In genomic region chrX:47222776-47223350, GRCh38 we compare ENCODE assay signal across 21 cellular contexts.
"Had no signal": no experiment of that assay in that cellular context is flagged by ENCODE, and none has a peak within 500 bp of the region (broad histone marks: within the 10 kb centered on the region; RNA-seq: fewer than 3 reads in every experiment).

No MANE protein-coding gene starts in this region.

- H3K27me3 Mint-ChIP-seq: activated CD4-positive, alpha-beta T cell treated with anti-CD3 and anti-CD28 coated beads, Interleukin-2, amount 10 ng/mL, durations not matched to agents 24 days and 14 days; activated CD8-positive, alpha-beta T cell treated with anti-CD3 and anti-CD28 coated beads for 36 hours; activated naive CD4-positive, alpha-beta T cell treated with anti-CD3 and anti-CD28 coated beads, Interleukin-2, amount 10 ng/mL, durations not matched to agents 7 days and 5 days; activated T-cell treated with anti-CD3 and anti-CD28 coated beads, Interleukin-2, amount 50 U/mL, for 24 hours; memory B cell; naive thymus-derived CD8-positive, alpha-beta T cell; progenitor cell of endocrine pancreas had no signal

- ATAC-seq: activated CD8-positive, alpha-beta T cell treated with anti-CD3 and anti-CD28 coated beads for 36 hours; esophagus mucosa; gastrocnemius medialis; naive thymus-derived CD8-positive, alpha-beta T cell had no signal

- H3K27ac Mint-ChIP-seq: activated CD8-positive, alpha-beta T cell treated with anti-CD3 and anti-CD28 coated beads for 36 hours; activated naive CD4-positive, alpha-beta T cell treated with anti-CD3 and anti-CD28 coated beads, Interleukin-2, amount 10 ng/mL, durations not matched to agents 7 days and 5 days; memory B cell had no signal

- H3K9me3 ChIP-seq: breast epithelium, gastrocnemius medialis, right atrium auricular region, tibial artery, vagina had no signal

- H3K9me3 Mint-ChIP-seq: activated CD4-positive, alpha-beta T cell treated with anti-CD3 and anti-CD28 coated beads, Interleukin-2, amount 10 ng/mL, durations not matched to agents 24 days and 14 days; activated CD8-positive, alpha-beta T cell treated with anti-CD3 and anti-CD28 coated beads for 36 hours; activated naive CD4-positive, alpha-beta T cell treated with anti-CD3 and anti-CD28 coated beads, Interleukin-2, amount 10 ng/mL, durations not matched to agents 7 days and 5 days; activated T-cell treated with anti-CD3 and anti-CD28 coated beads, Interleukin-2, amount 50 U/mL, for 24 hours; memory B cell; naive thymus-derived CD8-positive, alpha-beta T cell had no signal

- H3K27me3 ChIP-seq: gastrocnemius medialis, right atrium auricular region, tibial artery, vagina had no signal

- DNase-seq: activated CD4-positive, alpha-beta T cell treated with anti-CD3 and anti-CD28 coated beads, Interleukin-2, amount 10 ng/mL, durations not matched to agents 24 days and 14 days; activated CD4-positive, CD25-positive, alpha-beta regulatory T cell; activated CD8-positive, alpha-beta T cell treated with anti-CD3 and anti-CD28 coated beads for 36 hours; activated naive CD4-positive, alpha-beta T cell treated with anti-CD3 and anti-CD28 coated beads, Interleukin-2, amount 10 ng/mL, durations not matched to agents 7 days and 5 days; activated T-cell treated with anti-CD3 and anti-CD28 coated beads, Interleukin-2, amount 50 U/mL, for 24 hours; cortex of kidney; gastrocnemius medialis; head of caudate nucleus; occipital lobe; stimulated activated CD4-positive, alpha-beta T cell treated with anti-CD3 and anti-CD28 coated beads, Interleukin-2, amount 100 ng/mL, for 24 hours; stimulated activated naive CD4-positive, alpha-beta T cell treated with Interleukin-2 at 50 U/mL for 16 hours; T-helper 1 cell; T1000 had no signal

- H3K36me3 ChIP-seq: breast epithelium had no signal

- H3K27ac ChIP-seq: breast epithelium, gastrocnemius medialis, right atrium auricular region, tibial artery, vagina had no signal

- H3K4me3 Mint-ChIP-seq: activated CD4-positive, alpha-beta T cell treated with anti-CD3 and anti-CD28 coated beads, Interleukin-2, amount 10 ng/mL, durations not matched to agents 24 days and 14 days; activated CD8-positive, alpha-beta T cell treated with anti-CD3 and anti-CD28 coated beads for 36 hours; activated naive CD4-positive, alpha-beta T cell treated with anti-CD3 and anti-CD28 coated beads, Interleukin-2, amount 10 ng/mL, durations not matched to agents 7 days and 5 days; activated T-cell treated with anti-CD3 and anti-CD28 coated beads, Interleukin-2, amount 50 U/mL, for 24 hours; memory B cell; naive thymus-derived CD8-positive, alpha-beta T cell had no signal

- H3K4me3 ChIP-seq: breast epithelium, gastrocnemius medialis, right atrium auricular region, tibial artery, vagina had no signal
